24 cellular contexts compared by ENCODE assay signal in the genomic region with DNA sequence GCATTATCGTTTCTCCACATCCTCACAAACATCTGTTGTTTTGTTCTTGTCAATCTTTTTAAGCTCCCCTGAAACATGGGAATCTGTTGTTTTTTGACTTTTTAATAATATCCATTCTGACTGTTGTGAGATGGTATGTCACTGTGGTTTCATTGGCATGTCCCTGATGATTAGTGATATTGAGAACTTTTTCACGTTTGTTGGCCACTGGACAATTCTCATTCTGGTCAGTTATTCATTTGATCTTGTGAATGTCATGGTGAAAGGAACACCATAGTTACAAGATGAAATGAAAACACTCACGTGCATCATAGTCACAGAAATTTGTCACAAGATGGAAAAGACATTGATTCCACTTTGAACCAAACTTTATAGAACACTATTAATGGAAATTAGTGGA.
"Had no signal": no experiment of that assay in that cellular context is flagged by ENCODE, and none has a peak within 500 bp of the region (broad histone marks: within the 10 kb centered on the region; RNA-seq: fewer than 3 reads in every experiment).

No MANE protein-coding gene starts in this region.

- H3K4me3 Mint-ChIP-seq: immature natural killer cell; mesothelial cell of epicardium; naive thymus-derived CD4-positive, alpha-beta T cell; natural killer cell treated with Interleukin-12 subunit alpha and Interleukin-12 subunit beta and Interleukin-15 and Interleukin-18, amount 100 ng/mL, for 72 hours; stimulated activated effector memory CD8-positive, alpha-beta T cell treated with anti-CD3 and anti-CD28 coated beads, Interleukin-12 subunit alpha, Interleukin-12 subunit beta, amount 100 ng/mL, for 72 hours; stimulated activated naive CD8-positive, alpha-beta T cell treated with anti-CD3 and anti-CD28 coated beads, Interleukin-15, Interleukin-2, amounts not matched to agents 100 ng/mL and 50 ng/mL, for 24 hours; type B pancreatic cell had no signal

- H3K4me3 ChIP-seq: left ventricle myocardium inferior, lung, pancreas, prostate gland, spleen, suprapubic skin, tibial nerve, uterus had no signal

- H3K9me3 ChIP-seq: left ventricle myocardium inferior, pancreas, prostate gland, spleen, suprapubic skin, tibial nerve, uterus had no signal

- H3K4me1 Mint-ChIP-seq: immature natural killer cell; mesothelial cell of epicardium; naive thymus-derived CD4-positive, alpha-beta T cell; stimulated activated effector memory CD8-positive, alpha-beta T cell treated with anti-CD3 and anti-CD28 coated beads, Interleukin-12 subunit alpha, Interleukin-12 subunit beta, amount 100 ng/mL, for 72 hours had no signal

- H3K27me3 Mint-ChIP-seq: type B pancreatic cell had no signal

- H3K27me3 ChIP-seq: pancreas, spleen, suprapubic skin, tibial nerve, uterus had no signal

- H3K27ac Mint-ChIP-seq: immature natural killer cell; mesothelial cell of epicardium; naive thymus-derived CD4-positive, alpha-beta T cell; natural killer cell treated with Interleukin-12 subunit alpha and Interleukin-12 subunit beta and Interleukin-15 and Interleukin-18, amount 100 ng/mL, for 72 hours; stimulated activated effector memory CD8-positive, alpha-beta T cell treated with anti-CD3 and anti-CD28 coated beads, Interleukin-12 subunit alpha, Interleukin-12 subunit beta, amount 100 ng/mL, for 72 hours; stimulated activated naive CD8-positive, alpha-beta T cell treated with anti-CD3 and anti-CD28 coated beads, Interleukin-15, Interleukin-2, amounts not matched to agents 100 ng/mL and 50 ng/mL, for 24 hours; type B pancreatic cell had no signal

- FAIRE-seq: islet of Langerhans, pancreas, small intestine had no signal

- H3K36me3 ChIP-seq: left ventricle myocardium inferior, pancreas, prostate gland, spleen, suprapubic skin, tibial nerve, uterus had no signal

- H3K4me1 ChIP-seq: left ventricle myocardium inferior, pancreas, prostate gland, spleen, suprapubic skin, tibial nerve, uterus had no signal

- H3K27ac ChIP-seq: left ventricle myocardium inferior, pancreas, prostate gland, spleen, suprapubic skin, tibial nerve, uterus had no signal

- H3K36me3 Mint-ChIP-seq: immature natural killer cell; mesothelial cell of epicardium; naive thymus-derived CD4-positive, alpha-beta T cell; natural killer cell treated with Interleukin-12 subunit alpha and Interleukin-12 subunit beta and Interleukin-15 and Interleukin-18, amount 100 ng/mL, for 72 hours; stimulated activated effector memory CD8-positive, alpha-beta T cell treated with anti-CD3 and anti-CD28 coated beads, Interleukin-12 subunit alpha, Interleukin-12 subunit beta, amount 100 ng/mL, for 72 hours; type B pancreatic cell had no signal

- H3K9me3 Mint-ChIP-seq: immature natural killer cell; natural killer cell treated with Interleukin-12 subunit alpha and Interleukin-12 subunit beta and Interleukin-15 and Interleukin-18, amount 100 ng/mL, for 72 hours; stimulated activated effector memory CD8-positive, alpha-beta T cell treated with anti-CD3 and anti-CD28 coated beads, Interleukin-12 subunit alpha, Interleukin-12 subunit beta, amount 100 ng/mL, for 72 hours; stimulated activated naive CD8-positive, alpha-beta T cell treated with anti-CD3 and anti-CD28 coated beads, Interleukin-15, Interleukin-2, amounts not matched to agents 100 ng/mL and 50 ng/mL, for 24 hours had no signal

- DNase-seq: hypothalamus; immature natural killer cell; left ventricle myocardium inferior; mesendoderm; naive thymus-derived CD4-positive, alpha-beta T cell; pancreas; posterior cingulate gyrus; retina; right cardiac atrium; small intestine; spleen; stimulated activated CD4-positive, alpha-beta T cell treated with anti-CD3 and anti-CD28 coated beads, Interleukin-4, amount 100 ng/mL, for 24 hours; stimulated activated naive CD4-positive, alpha-beta T cell; uterus had no signal
